Comparison of ENCODE assay signal across 26 cellular contexts in genomic region chr4:90486346-90486745, GRCh38.
A peak's percentile ranks its signal among the peaks of the same experiment; 100 is the strongest.
DNase-seq lines count a peak whose midpoint lies in the region; ATAC-seq and TF ChIP-seq lines count a peak whose summit lies in the region.
"Had no signal": no experiment of that assay in that cellular context is flagged by ENCODE, and none has a peak within 500 bp of the region (broad histone marks: within the 10 kb centered on the region; RNA-seq: fewer than 3 reads in every experiment).

No MANE protein-coding gene starts in this region.

- no peak overlapping the region for H2AFZ ChIP-seq in KMS-11 (ENCODE audit: low read depth)

- no peak overlapping the region for H4K8ac ChIP-seq in mesendoderm (ENCODE audit: low read depth, low read length)

- H3K4me3 Mint-ChIP-seq in activated T-cell treated with anti-CD3 and anti-CD28 coated beads, Interleukin-2, amount 50 U/mL, for 72 hours: peak overlapping the region in 1 of 2 donors; percentile 1
- H3K4me3 Mint-ChIP-seq: HFFc6 had no signal

- H2BK5ac ChIP-seq in mesendoderm (ENCODE audit: low read length): no peak overlapping the region

- peak overlapping the region; percentile 29; the same call in 1 of the 2 replicates for H3K27ac ChIP-seq in KMS-11
- no peak overlapping the region for H3K27ac ChIP-seq in mesendoderm (ENCODE audit: low read depth, low read length)
- H3K27ac ChIP-seq: RWPE1 had no signal

- H2BK120ac ChIP-seq in mesendoderm (ENCODE audit: low read depth, low read length): no peak overlapping the region

- H2AK5ac ChIP-seq in mesendoderm (ENCODE audit: low read length): no peak overlapping the region

- no peak for TF ChIP-seq CTCF in KMS-11 (conservative IDR thresholded peaks at IDR 0.05; ENCODE audit: low read depth, low read length)
- no peak for TF ChIP-seq CTCF in epithelial cell of esophagus (IDR thresholded peaks at IDR 0.05; ENCODE audit: insufficient read depth, low read depth, low read length, missing control alignments)

- no peak overlapping the region for H4K5ac ChIP-seq in mesendoderm (ENCODE audit: low read length)

- WGBS in mesendoderm (ENCODE audit: extremely low coverage, insufficient coverage, low lambda C conversion rate): no CpG with 5 or more reads among the region's 1 CpG

- H3K36me3 Mint-ChIP-seq in activated T-cell treated with anti-CD3 and anti-CD28 coated beads, Interleukin-2, amount 50 U/mL, for 72 hours (ENCODE audit: insufficient read depth in 2 of 2): no peaks in the 10 kb centered on the region

- H3K4ac ChIP-seq in mesendoderm (ENCODE audit: low read depth, low read length): no peak overlapping the region

- no peaks in the 10 kb centered on the region for H3K4me1 Mint-ChIP-seq in activated T-cell treated with anti-CD3 and anti-CD28 coated beads, Interleukin-2, amount 50 U/mL, for 72 hours (ENCODE audit: low read depth)

- no peaks in the 10 kb centered on the region for H4K20me1 ChIP-seq in KMS-11 (ENCODE audit: insufficient read depth)

- no peaks in the 10 kb centered on the region for H3K36me3 ChIP-seq in KMS-11 (ENCODE audit: insufficient read depth)
- no peaks in the 10 kb centered on the region for H3K36me3 ChIP-seq in mesendoderm (ENCODE audit: control insufficient read depth, insufficient read depth, low read length)
- H3K36me3 ChIP-seq: HAP-1 had no signal

- H3K27me3 ChIP-seq in KMS-11 (ENCODE audit: insufficient read depth, low read depth) (no peaks in the 10 kb centered on the region), mesendoderm (ENCODE audit: insufficient read depth, low read length, poor library complexity) (no peaks in the 10 kb centered on the region)

- H3K79me1 ChIP-seq in mesendoderm (ENCODE audit: low read length): no peaks in the 10 kb centered on the region

- no peaks in the 10 kb centered on the region for H3K27me3 Mint-ChIP-seq in activated T-cell treated with anti-CD3 and anti-CD28 coated beads, Interleukin-2, amount 50 U/mL, for 72 hours (ENCODE audit: low read depth)

- H3K9ac ChIP-seq in KMS-11: no peak overlapping the region
- H3K9ac ChIP-seq in mesendoderm (ENCODE audit: low read length): no peak overlapping the region

- no peak overlapping the region for H3K23ac ChIP-seq in mesendoderm (ENCODE audit: low read length)

- H3K4me2 ChIP-seq in KMS-11 (peak overlapping the region; percentile 26; the same call in 1 of the 2 replicates), mesendoderm (ENCODE audit: low read length) (no peak overlapping the region)

- no peak overlapping the region for H3K18ac ChIP-seq in mesendoderm (ENCODE audit: low read length)

- H3K9me3 Mint-ChIP-seq in activated T-cell treated with anti-CD3 and anti-CD28 coated beads, Interleukin-2, amount 50 U/mL, for 72 hours: peaks cover 3 to 10% of the 10 kb centered on the region in 2 donors

- H2BK15ac ChIP-seq in mesendoderm (replicated peaks; ENCODE audit: low read depth): no peak overlapping the region

- no peaks in the 10 kb centered on the region for H3K79me2 ChIP-seq in KMS-11 (ENCODE audit: insufficient read depth, low read depth)
- H3K79me2 ChIP-seq in mesendoderm (ENCODE audit: control insufficient read depth, insufficient read depth, low read length): no peaks in the 10 kb centered on the region

- peaks cover 13% of the 10 kb centered on the region for H3K4me1 ChIP-seq in KMS-11 (ENCODE audit: low read depth, poor library complexity, severe bottlenecking)
- no peaks in the 10 kb centered on the region for H3K4me1 ChIP-seq in mesendoderm (ENCODE audit: control insufficient read depth, low read depth, low read length)
- H3K4me1 ChIP-seq: HAP-1 had no signal

- ATAC-seq in activated T-cell treated with anti-CD3 and anti-CD28 coated beads, Interleukin-2, amount 50 U/mL, for 72 hours (replicated peaks in 1 of 2): peak; percentile 32 to 79
- ATAC-seq in SK-N-SH treated with all-trans-retinoic acid at 6 μM for 48 hours (no peak), HG02763 (IDR thresholded peaks at IDR 0.05; ENCODE audit: unreplicated experiment) (no peak)
- ATAC-seq: Panc1 had no signal

- no peak overlapping the region for H3K4me3 ChIP-seq in KMS-11 (IDR thresholded peaks at IDR 0.05; ENCODE audit: insufficient read depth, low read depth, low read length)
- H3K4me3 ChIP-seq in epithelial cell of esophagus (ENCODE audit: low read length): no peak overlapping the region
- no peak overlapping the region for H3K4me3 ChIP-seq in mesendoderm (ENCODE audit: low read length)
- H3K4me3 ChIP-seq: HAP-1 had no signal

- DNase-seq in activated T-cell treated with anti-CD3 and anti-CD28 coated beads, Interleukin-2, amount 50 U/mL, for 72 hours: no peak
- DNase-seq in activated T-cell treated with anti-CD3 and anti-CD28 coated beads, Interleukin-2, amount 50 U/mL, for 1 hour: no peak
- DNase-seq in epithelial cell of esophagus (ENCODE audit: low read depth) (peak; percentile 36), mesendoderm (no peak), HPDE6-E6E7 (ENCODE audit: extremely low spot score) (no peak)
- DNase-seq: 8988T, ACHN, Calu3, DND-41, GOT3, HFFc6, KBM-7, MM.1S, NCI-H1048, NCI-H1417, NCI-H1694 treated with DMSO at 0.1 percent for 48 hours, NCI-H2081, NCI-H2227 treated with DMSO at 0.1 percent for 48 hours, NCI-H526 treated with DMSO at 0.1 percent for 48 hours, SHP77 had no signal

- no peak overlapping the region for H3K56ac ChIP-seq in mesendoderm (ENCODE audit: low read length)

- no peak overlapping the region for H3K27ac Mint-ChIP-seq in activated T-cell treated with anti-CD3 and anti-CD28 coated beads, Interleukin-2, amount 50 U/mL, for 72 hours
- H3K27ac Mint-ChIP-seq: HFFc6 had no signal

TF ChIP-seq in SK-N-SH treated with all-trans-retinoic acid at 6 μM for 48 hours, 23 proteins besides CTCF, POLR2A, EP300 and RAD21:
- TF ChIP-seq ZC3H10 (CRISPR knock-in tag; IDR thresholded peaks at IDR 0.05) (no peak), POU6F1 (CRISPR knock-in tag; IDR thresholded peaks at IDR 0.05; ENCODE audit: borderline replicate concordance, low read depth) (no peak), TOX (CRISPR knock-in tag; IDR thresholded peaks at IDR 0.05; ENCODE audit: borderline replicate concordance) (no peak), CSDC2 (CRISPR knock-in tag; IDR thresholded peaks at IDR 0.05) (no peak), ZFP30 (CRISPR knock-in tag; IDR thresholded peaks at IDR 0.05) (no peak), ISL1 (CRISPR knock-in tag; IDR thresholded peaks at IDR 0.05) (no peak), ZFP3 (CRISPR knock-in tag; IDR thresholded peaks at IDR 0.05) (no peak)
TF ChIP-seq in SK-N-SH treated with all-trans-retinoic acid at 6 μM for 48 hours: peak in this region for 0.

Comparison
In these comparisons a context has a peak if more than half of its experiments do, and no peak if none do; other contexts are left out.
1. ATAC-seq: peak in activated T-cell treated with anti-CD3 and anti-CD28 coated beads, Interleukin-2, amount 50 U/mL, for 72 hours (2 of 2); none in SK-N-SH treated with all-trans-retinoic acid at 6 μM for 48 hours (single experiment) and HG02763 (single experiment).